27 cellular contexts compared by ENCODE assay signal in the genomic region with DNA sequence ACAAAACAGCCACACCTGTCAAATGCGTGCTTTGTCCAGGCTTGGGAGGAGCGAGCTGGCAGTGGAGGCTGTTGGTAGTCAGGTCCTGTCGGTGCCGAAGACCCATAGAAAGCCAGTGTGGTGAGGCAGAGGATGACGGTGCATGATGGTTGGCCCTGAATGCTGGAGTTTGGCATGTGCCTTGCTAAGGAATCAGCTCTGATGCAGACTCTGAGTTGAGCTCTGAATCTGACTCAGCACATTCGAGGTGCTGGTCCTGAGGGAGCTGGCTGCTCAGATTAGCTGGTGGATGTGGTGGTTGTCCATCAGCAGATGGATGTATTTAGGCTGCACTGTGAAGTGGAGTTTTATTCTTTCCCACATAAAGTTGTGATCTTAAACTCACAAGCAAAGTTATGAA.
"Had no signal": no experiment of that assay in that cellular context is flagged by ENCODE, and none has a peak within 500 bp of the region (broad histone marks: within the 10 kb centered on the region; RNA-seq: fewer than 3 reads in every experiment).

No MANE protein-coding gene starts in this region.

- H3K27me3 Mint-ChIP-seq: stimulated activated naive CD8-positive, alpha-beta T cell treated with anti-CD3 and anti-CD28 coated beads, Interleukin-15, amount 100 ng/mL, for 72 hours had no signal

- H3K27ac ChIP-seq: left ventricle myocardium inferior, pancreas, prostate gland, sigmoid colon, spleen, tibial nerve, upper lobe of left lung, vagina had no signal

- H3K36me3 ChIP-seq: left ventricle myocardium inferior, pancreas, prostate gland, sigmoid colon, spleen, tibial nerve, upper lobe of left lung, vagina had no signal

- H3K4me3 Mint-ChIP-seq: mesothelial cell of epicardium; naive B cell; natural killer cell; nephron progenitor cell; stimulated activated memory B cell treated with anti-CD40 and anti-IgM and Interleukin-4, amounts not matched to agents 10 μg/mL and 1 μg/mL and 100 μg/mL, for 72 hours; stimulated activated naive CD8-positive, alpha-beta T cell treated with anti-CD3 and anti-CD28 coated beads, Interleukin-15, amount 100 ng/mL, for 72 hours had no signal

- H3K4me1 Mint-ChIP-seq: mesothelial cell of epicardium; naive B cell; nephron progenitor cell; stimulated activated memory B cell treated with anti-CD40 and anti-IgM and Interleukin-4, amounts not matched to agents 10 μg/mL and 1 μg/mL and 100 μg/mL, for 72 hours had no signal

- ATAC-seq: natural killer cell; pancreas; right cardiac atrium; stimulated activated memory B cell treated with anti-CD40 and anti-IgM and Interleukin-4, amounts not matched to agents 10 μg/mL and 1 μg/mL and 100 μg/mL, for 72 hours; stimulated activated naive CD8-positive, alpha-beta T cell treated with anti-CD3 and anti-CD28 coated beads, Interleukin-15, amount 100 ng/mL, for 72 hours had no signal

- H3K9me3 ChIP-seq: pancreas, prostate gland had no signal

- H3K4me3 ChIP-seq: left ventricle myocardium inferior, lung, pancreas, prostate gland, sigmoid colon, spleen, tibial nerve, upper lobe of left lung, vagina had no signal

- H3K4me1 ChIP-seq: left ventricle myocardium inferior, pancreas, prostate gland, sigmoid colon, spleen, tibial nerve, upper lobe of left lung, vagina had no signal

- H3K27me3 ChIP-seq: pancreas, sigmoid colon, tibial nerve, upper lobe of left lung, vagina had no signal

- FAIRE-seq: pancreas, small intestine had no signal

- H3K27ac Mint-ChIP-seq: mesothelial cell of epicardium; naive B cell; natural killer cell; nephron progenitor cell; stimulated activated memory B cell treated with anti-CD40 and anti-IgM and Interleukin-4, amounts not matched to agents 10 μg/mL and 1 μg/mL and 100 μg/mL, for 72 hours; stimulated activated naive CD8-positive, alpha-beta T cell treated with anti-CD3 and anti-CD28 coated beads, Interleukin-15, amount 100 ng/mL, for 72 hours had no signal

- DNase-seq: islet precursor cell; left ventricle myocardium inferior; mesendoderm; naive B cell; natural killer cell; nephron progenitor cell; pancreas; posterior cingulate gyrus; retina; right cardiac atrium; sigmoid colon; small intestine; spleen; stimulated activated CD4-positive, alpha-beta T cell treated with anti-CD3 and anti-CD28 coated beads, Interleukin-1b, Interleukin-23, amount 100 ng/mL, for 48 hours; stimulated activated CD4-positive, alpha-beta T cell treated with anti-CD3 and anti-CD28 coated beads, Interleukin-2, amount 100 ng/mL, for 48 hours; stimulated activated CD4-positive, alpha-beta T cell treated with anti-CD3 and anti-CD28 coated beads, Interleukin-4, amount 100 ng/mL, for 4 hours; stimulated activated CD8-positive, alpha-beta memory T cell treated with anti-CD3 and anti-CD28 coated beads, Interleukin-4, amount 100 ng/mL, for 48 hours; stimulated activated naive CD4-positive, alpha-beta T cell treated with Interleukin-2 at 50 U/mL for 16 hours; stimulated activated naive CD8-positive, alpha-beta T cell treated with anti-CD3 and anti-CD28 coated beads, Interleukin-15, amount 100 ng/mL, for 72 hours; substantia nigra; upper lobe of left lung had no signal
